38 cellular contexts compared by ENCODE assay signal in genomic region chr13:45036206-45036605, GRCh38.
"Had no signal": no experiment of that assay in that cellular context is flagged by ENCODE, and none has a peak within 500 bp of the region (broad histone marks: within the 10 kb centered on the region; RNA-seq: fewer than 3 reads in every experiment).

No MANE protein-coding gene starts in this region.

- DNase-seq: activated CD4-positive, alpha-beta memory T cell treated with anti-CD3 and anti-CD28 coated beads, Interleukin-2, amount 10 ng/mL, durations not matched to agents 7 days and 5 days; activated CD4-positive, alpha-beta T cell treated with anti-CD3 and anti-CD28 coated beads for 1 hour; activated CD4-positive, alpha-beta T cell treated with anti-CD3 and anti-CD28 coated beads for 36 hours; activated CD4-positive, alpha-beta T cell treated with anti-CD3 and anti-CD28 coated beads for 48 hours; activated CD4-positive, alpha-beta T cell treated with anti-CD3 and anti-CD28 coated beads, Interleukin-2, amount 10 ng/mL, durations not matched to agents 7 days and 5 days; activated CD4-positive, alpha-beta T cell treated with anti-CD3 and anti-CD28 coated beads, Interleukin-2, amount 50 U/mL, for 48 hours; activated CD4-positive, CD25-positive, alpha-beta regulatory T cell; activated CD8-positive, alpha-beta memory T cell treated with anti-CD3 and anti-CD28 coated beads for 24 hours; activated CD8-positive, alpha-beta memory T cell treated with anti-CD3 and anti-CD28 coated beads, Interleukin-2, amount 10 ng/mL, durations not matched to agents 7 days and 5 days; activated CD8-positive, alpha-beta memory T cell treated with anti-CD3 and anti-CD28 coated beads, Interleukin-2, amount 50 U/mL, for 48 hours; activated CD8-positive, alpha-beta T cell treated with anti-CD3 and anti-CD28 coated beads, Interleukin-2, amount 10 ng/mL, durations not matched to agents 7 days and 5 days; activated effector memory CD4-positive, alpha-beta T cell treated with Interleukin-2 at 50 U/mL for 16 hours; activated gamma-delta T cell; activated naive CD4-positive, alpha-beta T cell treated with anti-CD3 and anti-CD28 coated beads, Interleukin-2, amount 10 ng/mL, durations not matched to agents 7 days and 5 days; activated naive CD4-positive, alpha-beta T cell treated with Interleukin-2 at 50 U/mL for 16 hours; activated naive CD8-positive, alpha-beta T cell treated with anti-CD3 and anti-CD28 coated beads, Interleukin-2, amount 10 ng/mL, durations not matched to agents 7 days and 5 days; activated naive CD8-positive, alpha-beta T cell treated with anti-CD3 and anti-CD28 coated beads, Interleukin-2, amount 50 U/mL, for 24 hours; activated T-cell treated with anti-CD3 and anti-CD28 coated beads, Interleukin-2, amount 50 U/mL, for 24 hours; activated T-cell treated with anti-CD3 and anti-CD28 coated beads, Interleukin-2, amount 50 U/mL, for 48 hours; amygdala; anterior cingulate cortex; caudate nucleus; cerebellar nuclear complex; T-helper 1 cell; T-helper 9 cell; WERI-Rb-1 had no signal

- H3K4me1 ChIP-seq: ascending aorta had no signal

- H3K27ac Mint-ChIP-seq: activated CD4-positive, alpha-beta memory T cell treated with anti-CD3 and anti-CD28 coated beads, Interleukin-2, amount 10 ng/mL, durations not matched to agents 7 days and 5 days; activated CD4-positive, alpha-beta T cell treated with anti-CD3 and anti-CD28 coated beads for 36 hours; activated CD4-positive, alpha-beta T cell treated with anti-CD3 and anti-CD28 coated beads, Interleukin-2, amount 10 ng/mL, durations not matched to agents 7 days and 5 days; activated CD8-positive, alpha-beta memory T cell treated with anti-CD3 and anti-CD28 coated beads, Interleukin-2, amount 10 ng/mL, durations not matched to agents 7 days and 5 days; activated CD8-positive, alpha-beta T cell treated with anti-CD3 and anti-CD28 coated beads, Interleukin-2, amount 10 ng/mL, durations not matched to agents 7 days and 5 days; activated naive CD4-positive, alpha-beta T cell treated with anti-CD3 and anti-CD28 coated beads, Interleukin-2, amount 10 ng/mL, durations not matched to agents 7 days and 5 days; activated naive CD4-positive, alpha-beta T cell treated with anti-CD3 and anti-CD28 coated beads, Interleukin-2, amount 50 U/mL, for 24 hours; activated naive CD8-positive, alpha-beta T cell; activated naive CD8-positive, alpha-beta T cell treated with anti-CD3 and anti-CD28 coated beads, Interleukin-2, amount 10 ng/mL, durations not matched to agents 7 days and 5 days; activated naive CD8-positive, alpha-beta T cell treated with anti-CD3 and anti-CD28 coated beads, Interleukin-2, amount 50 U/mL, for 24 hours; activated T-cell treated with anti-CD3 and anti-CD28 coated beads, Interleukin-2, amount 50 U/mL, for 24 hours; activated T-helper 2 cell treated with anti-CD3 and anti-CD28 coated beads, Interferon-gamma antibody, Interleukin-2, Interleukin-4, amounts not matched to agents 10 μg/mL and 5 μg/mL and 100 μg/mL, durations not matched to agents 14 hours and 24 hours and 36 hours; brain; T-helper 1 cell treated with Interleukin-12 subunit alpha and Interleukin-12 subunit beta and Interleukin-4 antibody, amounts not matched to agents 30 μg/mL and 1 μg/mL, for 36 hours; WTC11 had no signal

- H3K9me3 Mint-ChIP-seq: activated CD4-positive, alpha-beta memory T cell treated with anti-CD3 and anti-CD28 coated beads, Interleukin-2, amount 10 ng/mL, durations not matched to agents 7 days and 5 days; activated CD4-positive, alpha-beta T cell treated with anti-CD3 and anti-CD28 coated beads, Interleukin-2, amount 10 ng/mL, durations not matched to agents 7 days and 5 days; activated naive CD4-positive, alpha-beta T cell treated with anti-CD3 and anti-CD28 coated beads, Interleukin-2, amount 10 ng/mL, durations not matched to agents 7 days and 5 days; activated naive CD4-positive, alpha-beta T cell treated with anti-CD3 and anti-CD28 coated beads, Interleukin-2, amount 50 U/mL, for 24 hours; activated naive CD8-positive, alpha-beta T cell treated with anti-CD3 and anti-CD28 coated beads, Interleukin-2, amount 10 ng/mL, durations not matched to agents 7 days and 5 days; activated naive CD8-positive, alpha-beta T cell treated with anti-CD3 and anti-CD28 coated beads, Interleukin-2, amount 50 U/mL, for 24 hours; activated T-cell treated with anti-CD3 and anti-CD28 coated beads, Interleukin-2, amount 50 U/mL, for 24 hours; activated T-helper 2 cell treated with anti-CD3 and anti-CD28 coated beads, Interferon-gamma antibody, Interleukin-2, Interleukin-4, amounts not matched to agents 10 μg/mL and 5 μg/mL and 100 μg/mL, durations not matched to agents 14 hours and 24 hours and 36 hours; brain; central memory CD8-positive, alpha-beta T cell; T-helper 1 cell treated with Interleukin-12 subunit alpha and Interleukin-12 subunit beta and Interleukin-4 antibody, amounts not matched to agents 30 μg/mL and 1 μg/mL, for 36 hours; WTC11 had no signal

- H3K27me3 Mint-ChIP-seq: activated CD4-positive, alpha-beta memory T cell treated with anti-CD3 and anti-CD28 coated beads, Interleukin-2, amount 10 ng/mL, durations not matched to agents 7 days and 5 days; activated CD4-positive, alpha-beta T cell treated with anti-CD3 and anti-CD28 coated beads for 36 hours; activated CD4-positive, alpha-beta T cell treated with anti-CD3 and anti-CD28 coated beads, Interleukin-2, amount 10 ng/mL, durations not matched to agents 7 days and 5 days; activated CD8-positive, alpha-beta memory T cell treated with anti-CD3 and anti-CD28 coated beads, Interleukin-2, amount 10 ng/mL, durations not matched to agents 7 days and 5 days; activated naive CD4-positive, alpha-beta T cell treated with anti-CD3 and anti-CD28 coated beads, Interleukin-2, amount 10 ng/mL, durations not matched to agents 7 days and 5 days; activated naive CD4-positive, alpha-beta T cell treated with anti-CD3 and anti-CD28 coated beads, Interleukin-2, amount 50 U/mL, for 24 hours; activated naive CD8-positive, alpha-beta T cell; activated naive CD8-positive, alpha-beta T cell treated with anti-CD3 and anti-CD28 coated beads, Interleukin-2, amount 10 ng/mL, durations not matched to agents 7 days and 5 days; activated naive CD8-positive, alpha-beta T cell treated with anti-CD3 and anti-CD28 coated beads, Interleukin-2, amount 50 U/mL, for 24 hours; activated T-cell treated with anti-CD3 and anti-CD28 coated beads, Interleukin-2, amount 50 U/mL, for 24 hours; brain; central memory CD8-positive, alpha-beta T cell had no signal

- FAIRE-seq: bronchial epithelial cell, TTC549 had no signal

- H3K4me1 Mint-ChIP-seq: activated naive CD4-positive, alpha-beta T cell treated with anti-CD3 and anti-CD28 coated beads, Interleukin-2, amount 10 ng/mL, durations not matched to agents 7 days and 5 days; activated naive CD4-positive, alpha-beta T cell treated with anti-CD3 and anti-CD28 coated beads, Interleukin-2, amount 50 U/mL, for 24 hours; activated naive CD8-positive, alpha-beta T cell treated with anti-CD3 and anti-CD28 coated beads, Interleukin-2, amount 10 ng/mL, durations not matched to agents 7 days and 5 days; brain; central memory CD8-positive, alpha-beta T cell; WTC11 had no signal

- H3K27ac ChIP-seq: ascending aorta, cardiac muscle cell, WERI-Rb-1 had no signal

- H3K4me3 ChIP-seq: ascending aorta, cardiac muscle cell had no signal

- H3K36me3 ChIP-seq: WERI-Rb-1 had no signal

- H3K27me3 ChIP-seq: ascending aorta, cardiac muscle cell had no signal

- H3K4me3 Mint-ChIP-seq: activated CD4-positive, alpha-beta memory T cell treated with anti-CD3 and anti-CD28 coated beads, Interleukin-2, amount 10 ng/mL, durations not matched to agents 7 days and 5 days; activated CD4-positive, alpha-beta T cell treated with anti-CD3 and anti-CD28 coated beads for 36 hours; activated CD4-positive, alpha-beta T cell treated with anti-CD3 and anti-CD28 coated beads, Interleukin-2, amount 10 ng/mL, durations not matched to agents 7 days and 5 days; activated CD8-positive, alpha-beta memory T cell treated with anti-CD3 and anti-CD28 coated beads, Interleukin-2, amount 10 ng/mL, durations not matched to agents 7 days and 5 days; activated CD8-positive, alpha-beta T cell treated with anti-CD3 and anti-CD28 coated beads, Interleukin-2, amount 10 ng/mL, durations not matched to agents 7 days and 5 days; activated naive CD4-positive, alpha-beta T cell treated with anti-CD3 and anti-CD28 coated beads, Interleukin-2, amount 10 ng/mL, durations not matched to agents 7 days and 5 days; activated naive CD4-positive, alpha-beta T cell treated with anti-CD3 and anti-CD28 coated beads, Interleukin-2, amount 50 U/mL, for 24 hours; activated naive CD8-positive, alpha-beta T cell; activated naive CD8-positive, alpha-beta T cell treated with anti-CD3 and anti-CD28 coated beads, Interleukin-2, amount 10 ng/mL, durations not matched to agents 7 days and 5 days; activated naive CD8-positive, alpha-beta T cell treated with anti-CD3 and anti-CD28 coated beads, Interleukin-2, amount 50 U/mL, for 24 hours; activated T-cell treated with anti-CD3 and anti-CD28 coated beads, Interleukin-2, amount 50 U/mL, for 24 hours; brain; central memory CD8-positive, alpha-beta T cell; T-helper 1 cell treated with Interleukin-12 subunit alpha and Interleukin-12 subunit beta and Interleukin-4 antibody, amounts not matched to agents 30 μg/mL and 1 μg/mL, for 36 hours; WTC11 had no signal

- H3K9me3 ChIP-seq: ascending aorta had no signal

- ATAC-seq: activated CD4-positive, alpha-beta T cell treated with anti-CD3 and anti-CD28 coated beads for 36 hours; activated CD4-positive, CD25-positive, alpha-beta regulatory T cell treated with anti-CD3 and anti-CD28 coated beads, Interleukin-2, amount 50 U/mL, for 24 hours; activated CD8-positive, alpha-beta memory T cell treated with anti-CD3 and anti-CD28 coated beads, Interleukin-2, amount 10 ng/mL, durations not matched to agents 7 days and 5 days; activated CD8-positive, alpha-beta T cell treated with anti-CD3 and anti-CD28 coated beads, Interleukin-2, amount 10 ng/mL, durations not matched to agents 7 days and 5 days; activated naive CD8-positive, alpha-beta T cell treated with anti-CD3 and anti-CD28 coated beads, Interleukin-2, amount 50 U/mL, for 24 hours; WTC11 had no signal
